Comparison of ENCODE assay signal across 1 cellular context in genomic region chr16:75113541-75114121, GRCh38.
TF ChIP-seq lines count a peak whose summit lies in the region.

No MANE protein-coding gene starts in this region.

TF ChIP-seq in IMR-90, 13 proteins besides CTCF, POLR2A, EP300 and RAD21:
- TF ChIP-seq FOS (IDR thresholded peaks at IDR 0.05; ENCODE audit: low read depth, low read length) (no peak), BHLHE40 (IDR thresholded peaks at IDR 0.05; ENCODE audit: low read depth, low read length) (no peak), USF2 (IDR thresholded peaks at IDR 0.05; ENCODE audit: low read depth, low read length) (no peak), NFE2L2 (IDR thresholded peaks at IDR 0.05; ENCODE audit: low read depth, low read length) (no peak), CEBPB (IDR thresholded peaks at IDR 0.05; ENCODE audit: low read depth, low read length) (no peak), MAZ (IDR thresholded peaks at IDR 0.05; ENCODE audit: borderline replicate concordance, low read depth, low read length) (no peak), ELK1 (IDR thresholded peaks at IDR 0.05; ENCODE audit: borderline replicate concordance, low read depth, low read length) (no peak), SMC3 (IDR thresholded peaks at IDR 0.05; ENCODE audit: low read depth, low read length) (no peak), CHD1 (IDR thresholded peaks at IDR 0.05; ENCODE audit: low read depth, low read length) (no peak), RFX5 (IDR thresholded peaks at IDR 0.05; ENCODE audit: low read depth, low read length) (no peak), MXI1 (IDR thresholded peaks at IDR 0.05; ENCODE audit: borderline replicate concordance, low read depth, low read length) (no peak), MAFK (IDR thresholded peaks at IDR 0.05; ENCODE audit: low read depth, low read length) (no peak), RCOR1 (IDR thresholded peaks at IDR 0.05; ENCODE audit: insufficient replicate concordance, low read length) (no peak)
